Comparison of ENCODE assay signal across 11 cellular contexts in the genomic region with DNA sequence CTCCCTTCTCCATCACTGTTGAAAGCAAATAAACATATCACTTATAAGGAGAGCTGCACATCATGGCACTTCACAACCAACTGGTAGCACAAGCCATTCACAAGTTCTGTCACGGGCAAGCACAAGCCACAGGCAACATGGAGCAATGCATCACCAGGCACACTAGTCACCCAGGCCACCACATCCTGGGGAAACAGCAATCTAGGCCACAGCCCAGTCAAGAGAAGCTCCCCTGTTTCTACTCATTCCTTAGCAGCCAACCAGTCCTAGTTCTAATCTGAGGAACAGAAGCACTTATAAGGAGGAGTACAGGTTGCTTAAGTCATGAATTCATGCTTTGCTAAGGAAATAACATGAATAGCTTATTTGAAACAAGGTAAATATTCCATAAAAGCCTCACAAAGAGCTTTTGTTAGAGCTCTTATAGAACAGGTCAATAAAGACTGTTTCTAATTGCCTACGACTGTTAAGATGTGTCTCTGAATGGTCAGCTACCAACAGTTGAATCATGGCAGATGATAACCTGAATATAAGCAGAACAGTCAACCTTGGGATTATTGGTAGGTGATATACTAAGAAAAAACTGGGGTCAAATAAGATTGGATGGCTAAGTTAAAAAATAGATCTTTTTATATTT.
DNase-seq lines count a peak whose midpoint lies in the region; ATAC-seq, FAIRE-seq and TF ChIP-seq lines count a peak whose summit lies in the region.
"Had no signal": no experiment of that assay in that cellular context is flagged by ENCODE, and none has a peak within 500 bp of the region (broad histone marks: within the 10 kb centered on the region; RNA-seq: fewer than 3 reads in every experiment).

No MANE protein-coding gene starts in this region.

- peak overlapping the region; percentile 14 for H3K4me3 Mint-ChIP-seq in activated naive CD8-positive, alpha-beta T cell
- H3K4me3 Mint-ChIP-seq in stimulated activated naive CD8-positive, alpha-beta T cell treated with anti-CD3 and anti-CD28 coated beads, Interleukin-15, amount 100 ng/mL, for 72 hours, result peak overlapping the region in 1 of 2 donors; percentile 35
- H3K4me3 Mint-ChIP-seq: activated B cell treated with CpG ODN at 0.5 μM for 24 hours, HFFc6 had no signal

- BruUV-seq in HepG2 (replicated peaks; lab: Mats Ljungman, UMichigan) (no TSS peak), PC-3 (replicated peaks; lab: Mats Ljungman, UMichigan) (no TSS peak)

- DNase-seq in HepG2 (ENCODE audit: low spot score), result no peak
- DNase-seq in right lobe of liver, result no peak
- DNase-seq in PC-3, result no peak
- peak; percentile 43 to 77 for DNase-seq in stimulated activated naive CD8-positive, alpha-beta T cell treated with anti-CD3 and anti-CD28 coated beads, Interleukin-15, amount 100 ng/mL, for 72 hours
- DNase-seq in NCI-H1417 treated with DMSO at 0.1 percent for 48 hours (lab: John Stamatoyannopoulos, UW), result no peak
- DNase-seq in NOMO-1 treated with DMSO at 0.1 percent for 48 hours (lab: John Stamatoyannopoulos, UW; ENCODE audit: unreplicated experiment), result no peak
- no peak for DNase-seq in amygdala (lab: John Stamatoyannopoulos, UW)
- DNase-seq: activated B cell treated with CpG ODN at 0.5 μM for 24 hours, heart right ventricle, HFFc6 had no signal

- no peak overlapping the region for H2AFZ ChIP-seq in HepG2 (ENCODE audit: low read length)
- H2AFZ ChIP-seq in PC-3 (ENCODE audit: low read length), result no peak overlapping the region

- in situ Hi-C loops in HepG2 (cut with HindIII; ENCODE audit: extremely low pct_ligation_motif_present, low pct_unique_long_range_greater_than_20kb), result no loop called here

- H3K4me1 Mint-ChIP-seq in activated naive CD8-positive, alpha-beta T cell (ENCODE audit: low read depth), result peaks cover 46% of the 10 kb centered on the region
- peaks cover 68% of the 10 kb centered on the region for H3K4me1 Mint-ChIP-seq in stimulated activated naive CD8-positive, alpha-beta T cell treated with anti-CD3 and anti-CD28 coated beads, Interleukin-15, amount 100 ng/mL, for 72 hours
- H3K4me1 Mint-ChIP-seq: activated B cell treated with CpG ODN at 0.5 μM for 24 hours had no signal

- no peaks in the 10 kb centered on the region for H3K9me2 ChIP-seq in PC-3 (replicated peaks; ENCODE audit: low read length)

- H3K27me3 Mint-ChIP-seq in activated naive CD8-positive, alpha-beta T cell, result no peaks in the 10 kb centered on the region
- H3K27me3 Mint-ChIP-seq in stimulated activated naive CD8-positive, alpha-beta T cell treated with anti-CD3 and anti-CD28 coated beads, Interleukin-15, amount 100 ng/mL, for 72 hours, result no peaks in the 10 kb centered on the region
- H3K27me3 Mint-ChIP-seq: activated B cell treated with CpG ODN at 0.5 μM for 24 hours had no signal

- TF ChIP-seq CTCF in HepG2 (CRISPR knock-in tag; IDR thresholded peaks at IDR 0.05) (no peak), right lobe of liver (IDR thresholded peaks at IDR 0.05) (no peak), PC-3 (conservative IDR thresholded peaks at IDR 0.05; ENCODE audit: low read depth, low read length) (no peak)

- POLR2A ChIA-PET in HepG2 (lab: Yijun Ruan, JAX), result no interaction called here
- POLR2A ChIA-PET in PC-3 (lab: Charles Lee; ENCODE audit: unreplicated experiment), result interaction anchor here (0.6 kb wide), 2 partner anchors 10 to 378 kb away, joined by 4 to 7 read pairs; no protein-coding TSS in a partner anchor

- H3K27ac Mint-ChIP-seq in activated naive CD8-positive, alpha-beta T cell, result peak overlapping the region; percentile 54
- H3K27ac Mint-ChIP-seq in stimulated activated naive CD8-positive, alpha-beta T cell treated with anti-CD3 and anti-CD28 coated beads, Interleukin-15, amount 100 ng/mL, for 72 hours, result peak overlapping the region; percentile 27 to 91
- H3K27ac Mint-ChIP-seq: activated B cell treated with CpG ODN at 0.5 μM for 24 hours, HFFc6 had no signal

- H3K9ac ChIP-seq in HepG2 (ENCODE audit: insufficient read depth, low read depth, low read length) (no peak overlapping the region), PC-3 (ENCODE audit: low read length) (no peak overlapping the region)

- no peaks in the 10 kb centered on the region for H3F3A ChIP-seq in PC-3 (ENCODE audit: low read length, unreplicated experiment)

- 100% methylated on average over 2 of the region's 2 CpGs for WGBS in HepG2 (ENCODE audit: low lambda C conversion rate)
- WGBS in right lobe of liver (ENCODE audit: insufficient coverage, low coverage, low lambda C conversion rate, missing lambda C conversion rate), result 100% methylated on average over 1 of the region's 2 CpGs

- no peak for TF ChIP-seq POLR2A in HepG2 (IDR thresholded peaks at IDR 0.05; ENCODE audit: insufficient read depth in 1 of 2, low read depth in 2 of 2, low read length in 2 of 2)
- TF ChIP-seq POLR2A in right lobe of liver (IDR thresholded peaks at IDR 0.05), result no peak

- H3K4me3 ChIP-seq in HepG2 (replicated peaks in 1 of 3; ENCODE audit: insufficient read depth in 1 of 3, low read depth in 2 of 3, low read length in 3 of 3), result no peak overlapping the region
- no peak overlapping the region for H3K4me3 ChIP-seq in right lobe of liver
- H3K4me3 ChIP-seq in PC-3 (ENCODE audit: low read length), result no peak overlapping the region
- H3K4me3 ChIP-seq: heart right ventricle had no signal

- TF ChIP-seq RAD21 in HepG2 (CRISPR knock-in tag; IDR thresholded peaks at IDR 0.05), result no peak

- H3K27ac ChIP-seq in HepG2 (ENCODE audit: extremely low read length, insufficient read depth, low read length) (no peak overlapping the region), right lobe of liver (no peak overlapping the region), PC-3 (ENCODE audit: low read length) (no peak overlapping the region)
- H3K27ac ChIP-seq: heart right ventricle had no signal

- H3K36me3 Mint-ChIP-seq in activated naive CD8-positive, alpha-beta T cell, result peaks cover 32% of the 10 kb centered on the region

- H3K9me3 ChIP-seq in HepG2 (ENCODE audit: low read length), result no peaks in the 10 kb centered on the region
- H3K9me3 ChIP-seq in right lobe of liver, result no peaks in the 10 kb centered on the region
- H3K9me3 ChIP-seq in PC-3 (ENCODE audit: low read length), result no peaks in the 10 kb centered on the region
- H3K9me3 ChIP-seq: heart right ventricle had no signal

- H3K79me2 ChIP-seq in HepG2 (ENCODE audit: insufficient read depth, low read length), result no peaks in the 10 kb centered on the region
- no peaks in the 10 kb centered on the region for H3K79me2 ChIP-seq in PC-3 (ENCODE audit: low read length)

- H3K9me3 Mint-ChIP-seq in activated naive CD8-positive, alpha-beta T cell (ENCODE audit: low read depth), result no peaks in the 10 kb centered on the region
- no peaks in the 10 kb centered on the region for H3K9me3 Mint-ChIP-seq in stimulated activated naive CD8-positive, alpha-beta T cell treated with anti-CD3 and anti-CD28 coated beads, Interleukin-15, amount 100 ng/mL, for 72 hours
- H3K9me3 Mint-ChIP-seq: activated B cell treated with CpG ODN at 0.5 μM for 24 hours, HFFc6 had no signal

- peaks cover 8 to 36% of the 10 kb centered on the region in 2 experiments; a peak in 4 of 5 replicates for H3K36me3 ChIP-seq in HepG2 (replicated peaks in 1 of 2; ENCODE audit: control insufficient read depth in 1 of 2, insufficient read depth in 2 of 2, low read length in 2 of 2)
- H3K36me3 ChIP-seq in right lobe of liver, result no peaks in the 10 kb centered on the region
- no peaks in the 10 kb centered on the region for H3K36me3 ChIP-seq in PC-3 (ENCODE audit: low read depth, low read length)

- H4K20me1 ChIP-seq in HepG2 (ENCODE audit: insufficient read depth, low read length) (no peaks in the 10 kb centered on the region), PC-3 (ENCODE audit: low read length) (no peaks in the 10 kb centered on the region)

- no peak overlapping the region for H3K4me2 ChIP-seq in HepG2 (ENCODE audit: low read depth, low read length)
- H3K4me2 ChIP-seq in PC-3 (ENCODE audit: low read length), result no peak overlapping the region

- CTCF ChIA-PET in HepG2 (lab: Yijun Ruan, JAX; ENCODE audit: low intra/inter-chr PET ratio, low total read pairs), result no interaction called here
- CTCF ChIA-PET in PC-3 (lab: Charles Lee), result no interaction called here

- H3K27me3 ChIP-seq in HepG2 (ENCODE audit: control insufficient read depth in 1 of 2, insufficient read depth in 2 of 2, low read length in 2 of 2) (no peaks in the 10 kb centered on the region), right lobe of liver (no peaks in the 10 kb centered on the region), PC-3 (ENCODE audit: low read length) (no peaks in the 10 kb centered on the region)
- H3K27me3 ChIP-seq: heart right ventricle had no signal

- FAIRE-seq in HepG2 (lab: Jason Lieb, UNC), result no peak

- intact Hi-C loops in HepG2 (cut with micrococcal nuclease; ENCODE audit: unreplicated experiment), result no loop called here
- intact Hi-C loops in right lobe of liver (cut with DNase I), result no loop called here
- intact Hi-C loops in PC-3 (cut with micrococcal nuclease), result no loop called here

- ATAC-seq in HepG2 (peak; percentile 60), right lobe of liver (no peak), PC-3 (peak; percentile 64)
- peak; percentile 98 for ATAC-seq in stimulated activated naive CD8-positive, alpha-beta T cell treated with anti-CD3 and anti-CD28 coated beads, Interleukin-15, amount 100 ng/mL, for 72 hours
- ATAC-seq: heart right ventricle had no signal

- H3K4me1 ChIP-seq in HepG2 (ENCODE audit: insufficient read depth, low read length), result no peaks in the 10 kb centered on the region
- no peaks in the 10 kb centered on the region for H3K4me1 ChIP-seq in right lobe of liver
- H3K4me1 ChIP-seq in PC-3 (ENCODE audit: insufficient read depth, low read length), result peaks cover 13% of the 10 kb centered on the region; the same call in 1 of the 2 replicates

- TF ChIP-seq EP300 in HepG2 (IDR thresholded peaks at IDR 0.05; ENCODE audit: low read depth in 2 of 2, low read length in 2 of 2) (no peak), HepG2 (CRISPR knock-in tag; IDR thresholded peaks at IDR 0.05; ENCODE audit: borderline replicate concordance) (no peak)

TF ChIP-seq in HepG2, 621 proteins besides CTCF, POLR2A, EP300 and RAD21 (continues in another document):
- no peak for TF ChIP-seq NCOA1 (CRISPR knock-in tag; IDR thresholded peaks at IDR 0.05)
- no peak for TF ChIP-seq HMGA1 (CRISPR knock-in tag; conservative IDR thresholded peaks at IDR 0.05)
- TF ChIP-seq, protein P1, sequence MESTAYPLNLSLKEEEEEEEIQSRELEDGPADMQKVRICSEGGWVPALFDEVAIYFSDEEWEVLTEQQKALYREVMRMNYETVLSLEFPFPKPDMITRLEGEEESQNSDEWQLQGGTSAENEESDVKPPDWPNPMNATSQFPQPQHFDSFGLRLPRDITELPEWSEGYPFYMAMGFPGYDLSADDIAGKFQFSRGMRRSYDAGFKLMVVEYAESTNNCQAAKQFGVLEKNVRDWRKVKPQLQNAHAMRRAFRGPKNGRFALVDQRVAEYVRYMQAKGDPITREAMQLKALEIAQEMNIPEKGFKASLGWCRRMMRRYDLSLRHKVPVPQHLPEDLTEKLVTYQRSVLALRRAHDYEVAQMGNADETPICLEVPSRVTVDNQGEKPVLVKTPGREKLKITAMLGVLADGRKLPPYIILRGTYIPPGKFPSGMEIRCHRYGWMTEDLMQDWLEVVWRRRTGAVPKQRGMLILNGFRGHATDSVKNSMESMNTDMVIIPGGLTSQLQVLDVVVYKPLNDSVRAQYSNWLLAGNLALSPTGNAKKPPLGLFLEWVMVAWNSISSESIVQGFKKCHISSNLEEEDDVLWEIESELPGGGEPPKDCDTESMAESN (CRISPR knock-in tag; conservative IDR thresholded peaks at IDR 0.05), result no peak
- no peak for TF ChIP-seq KLF11 (CRISPR knock-in tag; IDR thresholded peaks at IDR 0.05)

Comparison
In these comparisons a context has a peak if more than half of its experiments do, and no peak if none do; other contexts are left out.
1. ATAC-seq: peak in HepG2 (single experiment), PC-3 (single experiment) and stimulated activated naive CD8-positive, alpha-beta T cell treated with anti-CD3 and anti-CD28 coated beads, Interleukin-15, amount 100 ng/mL, for 72 hours (single experiment); none in right lobe of liver (0 of 4).
2. DNase-seq: peak in stimulated activated naive CD8-positive, alpha-beta T cell treated with anti-CD3 and anti-CD28 coated beads, Interleukin-15, amount 100 ng/mL, for 72 hours (2 of 2); none in HepG2 (single experiment), right lobe of liver (0 of 3), PC-3 (single experiment), NCI-H1417 treated with DMSO at 0.1 percent for 48 hours (single experiment), NOMO-1 treated with DMSO at 0.1 percent for 48 hours (single experiment) and amygdala (0 of 56).